8 cellular contexts compared by ENCODE assay signal in genomic region chr6:26474439-26474881, GRCh38. TPM values are rescaled to one million over a fixed set of nuclear protein-coding genes. Genes with fewer than 3 reads are reported as not detected.
DNase-seq lines count a peak whose midpoint lies in the region; ATAC-seq, FAIRE-seq and TF ChIP-seq lines count a peak whose summit lies in the region.

No MANE protein-coding gene starts in this region.

- H3K36me3 ChIP-seq in kidney (ENCODE audit: control insufficient read depth in 1 of 2, insufficient read depth in 2 of 2, low read length in 2 of 2): no peaks in the 10 kb centered on the region
- H3K36me3 ChIP-seq in thymus (ENCODE audit: control insufficient read depth, insufficient read depth): peaks cover 10% of the 10 kb centered on the region

- CTCF ChIA-PET in activated CD4-positive, alpha-beta T cell treated with anti-CD3 and anti-CD28 coated beads for 36 hours (lab: Charles Lee): interaction anchor here (0.7 to 2.3 kb wide), 6 partner anchors 10 to 175 kb away, joined by 3 to 9 read pairs (median 4); no protein-coding TSS in a partner anchor

- peaks cover 38% of the 10 kb centered on the region for H3K4me1 Mint-ChIP-seq in activated CD4-positive, alpha-beta T cell treated with anti-CD3 and anti-CD28 coated beads for 36 hours
- H3K4me1 Mint-ChIP-seq in activated T-helper 2 cell treated with anti-CD3 and anti-CD28 coated beads, Interferon-gamma antibody, Interleukin-2, Interleukin-4, amounts not matched to agents 10 μg/mL and 5 μg/mL and 100 μg/mL, durations not matched to agents 14 hours and 24 hours and 36 hours (ENCODE audit: low read depth): peaks cover 29% of the 10 kb centered on the region

- ATAC-seq in activated CD4-positive, alpha-beta T cell treated with anti-CD3 and anti-CD28 coated beads for 36 hours: peak; percentile 1
- no peak for ATAC-seq in GM18858 (IDR thresholded peaks at IDR 0.05; ENCODE audit: unreplicated experiment)

- H3K9me3 Mint-ChIP-seq in activated CD4-positive, alpha-beta T cell treated with anti-CD3 and anti-CD28 coated beads for 36 hours (ENCODE audit: low read depth): peaks cover 14% of the 10 kb centered on the region
- H3K9me3 Mint-ChIP-seq in activated T-helper 2 cell treated with anti-CD3 and anti-CD28 coated beads, Interferon-gamma antibody, Interleukin-2, Interleukin-4, amounts not matched to agents 10 μg/mL and 5 μg/mL and 100 μg/mL, durations not matched to agents 14 hours and 24 hours and 36 hours: peaks cover 16% of the 10 kb centered on the region

- H3K4me3 Mint-ChIP-seq in activated CD4-positive, alpha-beta T cell treated with anti-CD3 and anti-CD28 coated beads for 36 hours: peak overlapping the region; percentile 100
- peak overlapping the region; percentile 100 for H3K4me3 Mint-ChIP-seq in activated T-helper 2 cell treated with anti-CD3 and anti-CD28 coated beads, Interferon-gamma antibody, Interleukin-2, Interleukin-4, amounts not matched to agents 10 μg/mL and 5 μg/mL and 100 μg/mL, durations not matched to agents 14 hours and 24 hours and 36 hours (ENCODE audit: low read depth)

- intact Hi-C loops in activated CD4-positive, alpha-beta T cell treated with anti-CD3 and anti-CD28 coated beads for 36 hours (cut with DNase I, micrococcal nuclease): loop anchor here (1.0 to 5.0 kb wide), 8 partner anchors 17 to 132 kb away; partner anchors contain the start of genes BTN3A2 (in 2 of the 2) and BTN2A1 (in 1 of the 2)
- intact Hi-C loops in activated T-helper 2 cell treated with anti-CD3 and anti-CD28 coated beads, Interferon-gamma antibody, Interleukin-2, Interleukin-4, amounts not matched to agents 10 μg/mL and 5 μg/mL and 100 μg/mL, durations not matched to agents 14 hours and 24 hours and 36 hours (cut with micrococcal nuclease): loop anchor here (1.0 to 2.0 kb wide), 5 partner anchors 34 to 110 kb away; partner anchors contain the start of gene BTN3A3
- intact Hi-C loops in kidney (cut with DNase I): no loop called here

- no peak for TF ChIP-seq CTCF in kidney (IDR thresholded peaks at IDR 0.05; ENCODE audit: borderline replicate concordance, extremely low read depth, insufficient read depth)

- H3K9me3 ChIP-seq in kidney (ENCODE audit: control insufficient read depth in 1 of 2, low read length in 2 of 2) (no peaks in the 10 kb centered on the region), thymus (ENCODE audit: control insufficient read depth) (peaks cover 3% of the 10 kb centered on the region)

- peak overlapping the region; percentile 80 to 92 for H3K27ac ChIP-seq in kidney (ENCODE audit: low read depth in 2 of 2, low read length in 2 of 2)
- H3K27ac ChIP-seq in thymus (ENCODE audit: low read depth): peak overlapping the region; percentile 98

- H3K36me3 Mint-ChIP-seq in activated CD4-positive, alpha-beta T cell treated with anti-CD3 and anti-CD28 coated beads for 36 hours (ENCODE audit: low read depth): peaks cover 30% of the 10 kb centered on the region
- H3K36me3 Mint-ChIP-seq in activated T-helper 2 cell treated with anti-CD3 and anti-CD28 coated beads, Interferon-gamma antibody, Interleukin-2, Interleukin-4, amounts not matched to agents 10 μg/mL and 5 μg/mL and 100 μg/mL, durations not matched to agents 14 hours and 24 hours and 36 hours (ENCODE audit: low read depth): peaks cover 39% of the 10 kb centered on the region

- WGBS in thymus: 80% methylated on average over 2 of the region's 2 CpGs

- no peak for FAIRE-seq in kidney (lab: Jason Lieb, UNC)

- H3K4me3 ChIP-seq in kidney (ENCODE audit: low read length in 2 of 2): peak overlapping the region; percentile 78 to 81
- H3K4me3 ChIP-seq in thymus (ENCODE audit: low read length): peak overlapping the region; percentile 61

- POLR2A ChIA-PET in activated CD4-positive, alpha-beta T cell treated with anti-CD3 and anti-CD28 coated beads for 36 hours (lab: Charles Lee): interaction anchor here (0.6 to 1.5 kb wide), 11 partner anchors 22 to 1391 kb away, joined by 3 to 7 read pairs (median 4); partner anchors contain the start of gene HMGN4

- no peaks in the 10 kb centered on the region for H3K27me3 ChIP-seq in thymus (ENCODE audit: control insufficient read depth, insufficient read depth)

- DNase-seq in activated CD4-positive, alpha-beta T cell treated with anti-CD3 and anti-CD28 coated beads for 36 hours: no peak
- DNase-seq in activated CD4-positive, alpha-beta T cell treated with anti-CD3 and anti-CD28 coated beads for 1 hour: no peak
- no peak for DNase-seq in activated T-helper 2 cell treated with anti-CD3 and anti-CD28 coated beads, Interferon-gamma antibody, Interleukin-2, Interleukin-4, amounts not matched to agents 10 μg/mL and 5 μg/mL and 100 μg/mL, durations not matched to agents 14 hours and 24 hours and 36 hours (ENCODE audit: low spot score)
- DNase-seq in kidney (no peak), COR-L47 (lab: John Stamatoyannopoulos, UW) (no peak), NCI-H774 (lab: John Stamatoyannopoulos, UW) (no peak)

- peak overlapping the region; percentile 61 to 71 for H3K9ac ChIP-seq in kidney (ENCODE audit: low read length in 2 of 2)

- peak overlapping the region; percentile 100 for H3K27ac Mint-ChIP-seq in activated CD4-positive, alpha-beta T cell treated with anti-CD3 and anti-CD28 coated beads for 36 hours
- peak overlapping the region; percentile 100 for H3K27ac Mint-ChIP-seq in activated T-helper 2 cell treated with anti-CD3 and anti-CD28 coated beads, Interferon-gamma antibody, Interleukin-2, Interleukin-4, amounts not matched to agents 10 μg/mL and 5 μg/mL and 100 μg/mL, durations not matched to agents 14 hours and 24 hours and 36 hours

- H3K27me3 Mint-ChIP-seq in activated CD4-positive, alpha-beta T cell treated with anti-CD3 and anti-CD28 coated beads for 36 hours: no peaks in the 10 kb centered on the region
- H3K27me3 Mint-ChIP-seq in activated T-helper 2 cell treated with anti-CD3 and anti-CD28 coated beads, Interferon-gamma antibody, Interleukin-2, Interleukin-4, amounts not matched to agents 10 μg/mL and 5 μg/mL and 100 μg/mL, durations not matched to agents 14 hours and 24 hours and 36 hours (ENCODE audit: low read depth): no peaks in the 10 kb centered on the region

- peaks cover 4 to 5% of the 10 kb centered on the region in 2 donors for H3K4me1 ChIP-seq in kidney (ENCODE audit: control insufficient read depth in 1 of 2, insufficient read depth in 1 of 2, low read depth in 1 of 2, low read length in 2 of 2)
- peaks cover 9% of the 10 kb centered on the region for H3K4me1 ChIP-seq in thymus (ENCODE audit: control insufficient read depth, insufficient read depth, low read length)

RNA-seq across cellular contexts. Expression of gene BTN2A1, which starts 16.7 kb away (rescaled TPM):
- 10 to 100 TPM; 17.3 to 17.5 TPM for total RNA-seq in activated CD4-positive, alpha-beta T cell treated with anti-CD3 and anti-CD28 coated beads for 36 hours
- total RNA-seq in activated T-helper 2 cell treated with anti-CD3 and anti-CD28 coated beads, Interferon-gamma antibody, Interleukin-2, Interleukin-4, amounts not matched to agents 10 μg/mL and 5 μg/mL and 100 μg/mL, durations not matched to agents 14 hours and 24 hours and 36 hours: 20.2 and 23.0 TPM in 2 replicates
- 19.1 TPM for total RNA-seq in kidney
- polyA plus RNA-seq in kidney (ENCODE audit: insufficient read depth, low read depth, low replicate concordance) (15.6 TPM), thymus (26.9 TPM)

RNA-seq across cellular contexts. Expression of gene BTN1A1, which starts 25.6 kb away (rescaled TPM):
- total RNA-seq in activated CD4-positive, alpha-beta T cell treated with anti-CD3 and anti-CD28 coated beads for 36 hours: not detected
- not detected in 2 replicates for total RNA-seq in activated T-helper 2 cell treated with anti-CD3 and anti-CD28 coated beads, Interferon-gamma antibody, Interleukin-2, Interleukin-4, amounts not matched to agents 10 μg/mL and 5 μg/mL and 100 μg/mL, durations not matched to agents 14 hours and 24 hours and 36 hours
- 0.09 TPM for total RNA-seq in kidney
- polyA plus RNA-seq in kidney (ENCODE audit: insufficient read depth, low read depth, low replicate concordance) (not detected), thymus (0.16 TPM)

RNA-seq across cellular contexts. Expression of gene BTN3A3, which starts 34.2 kb away (rescaled TPM):
- total RNA-seq in activated CD4-positive, alpha-beta T cell treated with anti-CD3 and anti-CD28 coated beads for 36 hours: 10 to 100 TPM; 33.3 to 34.1 TPM
- 36.4 and 41.9 TPM in 2 replicates for total RNA-seq in activated T-helper 2 cell treated with anti-CD3 and anti-CD28 coated beads, Interferon-gamma antibody, Interleukin-2, Interleukin-4, amounts not matched to agents 10 μg/mL and 5 μg/mL and 100 μg/mL, durations not matched to agents 14 hours and 24 hours and 36 hours
- 20.3 TPM for total RNA-seq in kidney
- polyA plus RNA-seq in kidney (ENCODE audit: insufficient read depth, low read depth, low replicate concordance): 7.9 TPM
- 19.3 TPM for polyA plus RNA-seq in thymus
